Comparison of ENCODE assay signal across 8 cellular contexts in genomic region chr6:133553652-133554051, GRCh38.
DNase-seq lines count a peak whose midpoint lies in the region; ATAC-seq and TF ChIP-seq lines count a peak whose summit lies in the region.

No MANE protein-coding gene starts in this region.

- no peak overlapping the region for H2AFZ ChIP-seq in neural cell (ENCODE audit: low read depth, low read length)

- H3K36me3 ChIP-seq in neural cell (ENCODE audit: insufficient read depth, low read length): no peaks in the 10 kb centered on the region

- H3K9me2 ChIP-seq in neural cell (ENCODE audit: insufficient read depth, low read length): no peaks in the 10 kb centered on the region

- TF ChIP-seq RAD21 in neural cell (conservative IDR thresholded peaks at IDR 0.05): peak; percentile 87

- no peaks in the 10 kb centered on the region for H3K79me2 ChIP-seq in neural cell (replicated peaks; ENCODE audit: insufficient read depth, low read length)

- ATAC-seq in GM18907 (IDR thresholded peaks at IDR 0.05; ENCODE audit: unreplicated experiment): peak; percentile 78

- no peaks in the 10 kb centered on the region for H3K27me3 ChIP-seq in neural cell (ENCODE audit: insufficient read depth, low read depth, low read length)

- TF ChIP-seq CTCF in epithelial cell of esophagus (IDR thresholded peaks at IDR 0.05; ENCODE audit: insufficient read depth, low read depth, low read length, missing control alignments) (peak; percentile 72), neural cell (IDR thresholded peaks at IDR 0.05; ENCODE audit: poor library complexity, severe bottlenecking) (peak; percentile 85)

- H3K27ac ChIP-seq in neural cell (ENCODE audit: low read length): no peak overlapping the region

- no peaks in the 10 kb centered on the region for H4K20me1 ChIP-seq in neural cell (ENCODE audit: insufficient read depth)

- in situ Hi-C loops in KBM-7 (cut with MboI; ENCODE audit: low pct_unique_long_range_greater_than_20kb, low sequenced_read_pairs): loop anchor here (25.0 kb wide), 1 partner anchor 359 kb away; no protein-coding TSS in a partner anchor

- H3F3A ChIP-seq in neural cell (ENCODE audit: insufficient read depth, low read length, poor library complexity, severe bottlenecking): no peaks in the 10 kb centered on the region

- H3K9ac ChIP-seq in neural cell (ENCODE audit: low read length): no peak overlapping the region

- no peak overlapping the region for H3K4me2 ChIP-seq in neural cell (ENCODE audit: low read length)

- no peaks in the 10 kb centered on the region for H3K9me3 ChIP-seq in neural cell (ENCODE audit: low read length)

- DNase-seq in COLO668 (lab: John Stamatoyannopoulos, UW; ENCODE audit: unreplicated experiment) (peak; percentile 13), KBM-7 (peak; percentile 54), SK-N-DZ (ENCODE audit: low spot score) (peak; percentile 78), epithelial cell of esophagus (ENCODE audit: low read depth) (peak; percentile 66), T-helper 9 cell (no peak), GDM1 (lab: John Stamatoyannopoulos, UW) (no peak)

- TF ChIP-seq EP300 in neural cell (conservative IDR thresholded peaks at IDR 0.05; ENCODE audit: poor library complexity, severe bottlenecking): no peak

- H3K4me3 ChIP-seq in epithelial cell of esophagus (ENCODE audit: low read length) (no peak overlapping the region), neural cell (ENCODE audit: low read length) (no peak overlapping the region)

TF ChIP-seq in neural cell, 6 proteins besides CTCF, POLR2A, EP300 and RAD21:
- TF ChIP-seq MXI1 (conservative IDR thresholded peaks at IDR 0.05; ENCODE audit: poor library complexity, severe bottlenecking): no peak
- no peak for TF ChIP-seq POLR2AphosphoS5 (IDR thresholded peaks at IDR 0.05)
- TF ChIP-seq EZH2 (IDR thresholded peaks at IDR 0.05; ENCODE audit: borderline replicate concordance, insufficient read depth, low read length, poor library complexity, severe bottlenecking): no peak
- TF ChIP-seq SMC3 (conservative IDR thresholded peaks at IDR 0.05; ENCODE audit: poor library complexity): peak; percentile 93
- no peak for TF ChIP-seq TAF1 (IDR thresholded peaks at IDR 0.05; ENCODE audit: low read depth)

Comparison
In these comparisons a context has a peak if more than half of its experiments do, and no peak if none do; other contexts are left out.
1. DNase-seq: peak in COLO668 (single experiment), KBM-7 (single experiment), SK-N-DZ (single experiment) and epithelial cell of esophagus (single experiment); none in T-helper 9 cell (single experiment) and GDM1 (single experiment).